Comparison of ENCODE assay signal across 8 cellular contexts in the genomic region with DNA sequence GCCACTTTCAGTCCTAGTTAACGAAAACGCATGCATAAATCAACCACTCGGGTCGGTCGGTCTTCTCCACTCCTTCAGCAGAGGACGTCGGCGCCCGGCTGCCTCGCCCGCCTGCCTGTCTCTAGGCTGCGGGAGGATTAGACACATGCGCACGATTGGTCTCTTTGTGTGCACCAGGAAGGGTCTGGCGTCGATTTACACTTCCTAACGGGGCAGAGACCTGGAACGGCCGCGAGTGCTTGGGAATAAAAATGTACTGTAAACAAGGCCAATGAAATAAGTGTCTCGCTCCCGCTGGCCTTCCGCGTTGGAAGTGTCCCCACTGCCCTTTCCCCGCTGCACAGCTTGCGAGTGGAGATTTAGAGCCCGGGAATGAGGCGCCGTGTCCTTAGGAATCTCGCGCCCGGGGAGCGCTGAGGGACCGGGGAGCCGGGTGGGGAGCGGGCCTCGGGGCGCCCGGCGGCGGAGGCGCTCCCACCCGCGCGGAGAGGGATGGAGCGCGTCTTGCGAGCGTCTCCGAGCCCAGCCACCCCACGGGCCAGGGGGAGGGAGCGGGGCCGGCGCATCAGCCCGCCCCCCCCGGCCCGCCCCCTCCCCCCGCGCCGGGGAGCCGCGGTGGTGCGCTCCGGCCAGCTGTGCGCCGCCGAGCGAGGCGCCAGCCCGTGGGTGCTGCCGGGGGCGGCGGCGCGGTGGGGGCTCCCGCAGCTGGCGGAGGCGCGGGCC. TPM values are rescaled to one million over a fixed set of nuclear protein-coding genes. Genes with fewer than 3 reads are reported as not detected.
DNase-seq lines count a peak whose midpoint lies in the region; ATAC-seq and TF ChIP-seq lines count a peak whose summit lies in the region.
"Had no signal": no experiment of that assay in that cellular context is flagged by ENCODE, and none has a peak within 500 bp of the region (broad histone marks: within the 10 kb centered on the region; RNA-seq: fewer than 3 reads in every experiment).

Gene DOK6 (plus strand): TSS at position 636 of the 723 bp plus-strand sequence.

- no peak for TF ChIP-seq CTCF in H9 (conservative IDR thresholded peaks at IDR 0.05)
- no peak for TF ChIP-seq CTCF in brain (conservative IDR thresholded peaks at IDR 0.05)

- no peak within 1 kb of the TSS for H4K5ac ChIP-seq in H9 (ENCODE audit: insufficient read length, low read depth, low read length)

- WGBS in H9 (ENCODE audit: extremely low coverage, insufficient read length, low lambda C conversion rate) = no CpG with 5 or more reads among the region's 79 CpGs

- no peak within 1 kb of the TSS for H3K23ac ChIP-seq in H9 (ENCODE audit: insufficient read length, low read depth, low read length)

- peak within 1 kb of the TSS; percentile 27 for H3K18ac ChIP-seq in H9 (ENCODE audit: insufficient read length, low read depth, low read length)

- H3K56ac ChIP-seq in H9 (ENCODE audit: insufficient read length, low read depth, low read length) = no peak within 1 kb of the TSS

- no peaks in the 10 kb centered on the region for H3K36me3 ChIP-seq in rectal smooth muscle tissue (ENCODE audit: control insufficient read depth, insufficient read depth, low read length)

- H2BK15ac ChIP-seq in H9 (ENCODE audit: low read depth, low read length) = no peak within 1 kb of the TSS

- H3T11ph ChIP-seq in H9 (ENCODE audit: low read length) = no peak within 1 kb of the TSS

- H3K4me1 Mint-ChIP-seq in H9 (peaks cover 29 to 34% of the 10 kb centered on the region in 2 experiments), brain (peaks cover 29% of the 10 kb centered on the region)

- H3K9ac ChIP-seq in H9 (ENCODE audit: extremely low read depth, insufficient read length, low read length) = peak within 1 kb of the TSS; percentile 46
- H3K9ac ChIP-seq in rectal smooth muscle tissue (ENCODE audit: low read length) = no peak within 1 kb of the TSS

- DNase-seq in H9 = peak; percentile 77
- DNase-seq in NCI-H446 (lab: John Stamatoyannopoulos, UW) = peak; percentile 78 to 88
- DNase-seq in hippocampal formation (lab: John Stamatoyannopoulos, UW) = peak; percentile 47 to 58
- DNase-seq in DMS114 treated with DMSO at 0.1 percent for 48 hours (lab: John Stamatoyannopoulos, UW; ENCODE audit: unreplicated experiment) = no peak

- H3K4me3 Mint-ChIP-seq in H9 (peak within 1 kb of the TSS; percentile 78 to 91), brain (peak within 1 kb of the TSS; percentile 89 to 95 (median 92))

- no peaks in the 10 kb centered on the region for H4K20me1 ChIP-seq in H9 (ENCODE audit: control insufficient read depth, insufficient read depth, insufficient read length)

- H3K27me3 ChIP-seq in H9 (ENCODE audit: insufficient read depth, low read length) (peaks cover 22% of the 10 kb centered on the region), rectal smooth muscle tissue (ENCODE audit: control insufficient read depth, insufficient read depth, low read length) (no peaks in the 10 kb centered on the region)

- peaks cover 2% of the 10 kb centered on the region; the same call in 1 of the 2 replicates for H3K4me1 ChIP-seq in H9 (ENCODE audit: insufficient read depth, low read length)
- H3K4me1 ChIP-seq in rectal smooth muscle tissue (ENCODE audit: control insufficient read depth, insufficient read depth, low read length) = no peaks in the 10 kb centered on the region

- H4K91ac ChIP-seq in H9 (ENCODE audit: insufficient read length, low read depth, low read length) = no peak within 1 kb of the TSS

- H3K9me3 Mint-ChIP-seq in H9 (peaks cover 0 to 3% of the 10 kb centered on the region in 2 experiments; a peak in 1 of 5 replicates), brain (peaks cover 0 to 2% (median 0%) of the 10 kb centered on the region in 5 experiments)

- peak within 1 kb of the TSS in 1 of 3 experiments; percentile 86; a peak in 2 of 7 replicates for H3K27ac Mint-ChIP-seq in H9
- peak within 1 kb of the TSS; percentile 93 to 98 (median 96) for H3K27ac Mint-ChIP-seq in brain

- H3K27ac ChIP-seq in H9 (ENCODE audit: insufficient read length, low read depth, low read length) (no peak within 1 kb of the TSS), rectal smooth muscle tissue (ENCODE audit: low read depth, low read length) (no peak within 1 kb of the TSS)

- H3K4me3 ChIP-seq in rectal smooth muscle tissue (ENCODE audit: low read length) = peak within 1 kb of the TSS; percentile 60

- H4K8ac ChIP-seq in H9 (replicated peaks; ENCODE audit: insufficient read length, low read depth, low read length) = no peak within 1 kb of the TSS

- H3K14ac ChIP-seq in H9 (ENCODE audit: insufficient read depth, low read length) = peak within 1 kb of the TSS; percentile 38

- H2AK5ac ChIP-seq in H9 (ENCODE audit: insufficient read length, low read length) = no peak within 1 kb of the TSS

- H2BK120ac ChIP-seq in H9 (ENCODE audit: low read depth, low read length, poor library complexity, severe bottlenecking) = no peak within 1 kb of the TSS

- no peak within 1 kb of the TSS for H2BK12ac ChIP-seq in H9 (ENCODE audit: insufficient read length, low read depth, low read length)

- H3K79me1 ChIP-seq in H9 (ENCODE audit: insufficient read depth, low read depth, low read length, poor library complexity, severe bottlenecking) = no peaks in the 10 kb centered on the region

- no peak for ATAC-seq in GM18511 (IDR thresholded peaks at IDR 0.05; ENCODE audit: unreplicated experiment)

- no peak within 1 kb of the TSS for H2BK20ac ChIP-seq in H9 (ENCODE audit: low read depth, low read length, poor library complexity, severe bottlenecking)

- H3K4me2 ChIP-seq in H9 (ENCODE audit: insufficient read depth, insufficient read length, low read length) = peak within 1 kb of the TSS; percentile 67

- no peak within 1 kb of the TSS for H2AFZ ChIP-seq in H9 (ENCODE audit: low read length)

- peaks cover 0 to 2% (median 0%) of the 10 kb centered on the region in 3 experiments; a peak in 1 of 7 replicates for H3K36me3 Mint-ChIP-seq in H9 (ENCODE audit: insufficient read depth in 1 of 3, low read depth in 3 of 3)
- H3K36me3 Mint-ChIP-seq in brain = no peaks in the 10 kb centered on the region

- H2BK5ac ChIP-seq in H9 (ENCODE audit: insufficient read length, low read length) = no peak within 1 kb of the TSS

- no peak within 1 kb of the TSS for H3K4ac ChIP-seq in H9 (ENCODE audit: low read depth, low read length)

- H3K79me2 ChIP-seq in H9 (ENCODE audit: insufficient read depth, low read length) = no peaks in the 10 kb centered on the region

- peaks cover 19% of the 10 kb centered on the region for H3K23me2 ChIP-seq in H9 (ENCODE audit: insufficient read length, low read depth, low read length, poor library complexity, severe bottlenecking)

- peaks cover 58% of the 10 kb centered on the region for H3K27me3 Mint-ChIP-seq in H9 (ENCODE audit: low read depth)
- H3K27me3 Mint-ChIP-seq in brain = peaks cover 25% of the 10 kb centered on the region

- H3K9me3 ChIP-seq in H9 (ENCODE audit: control insufficient read depth, low read depth, low read length) = no peaks in the 10 kb centered on the region

RNA-seq across cellular contexts. Expression of gene DOK6, which starts in this region (rescaled TPM):
- total RNA-seq in H9 (2021) = 0.20 and 0.33 TPM in 2 replicates
- polyA plus RNA-seq in brain (ENCODE audit: insufficient read depth, low read depth, low replicate concordance) = 1.6 TPM
- total RNA-seq: T-helper 2 cell treated with Interferon-gamma antibody and Interleukin-4, amounts not matched to agents 100 ng/mL and 5 ng/mL, for 36 hours had no signal

Comparison
In these comparisons a context has a peak if more than half of its experiments do, and no peak if none do; other contexts are left out.
1. Peak in DNase-seq, H3K9ac ChIP-seq and H3K4me2 ChIP-seq in H9; RNA of the gene not detected or under 1 TPM.